ENCODE assay signal across 25 cellular contexts in the genomic region with DNA sequence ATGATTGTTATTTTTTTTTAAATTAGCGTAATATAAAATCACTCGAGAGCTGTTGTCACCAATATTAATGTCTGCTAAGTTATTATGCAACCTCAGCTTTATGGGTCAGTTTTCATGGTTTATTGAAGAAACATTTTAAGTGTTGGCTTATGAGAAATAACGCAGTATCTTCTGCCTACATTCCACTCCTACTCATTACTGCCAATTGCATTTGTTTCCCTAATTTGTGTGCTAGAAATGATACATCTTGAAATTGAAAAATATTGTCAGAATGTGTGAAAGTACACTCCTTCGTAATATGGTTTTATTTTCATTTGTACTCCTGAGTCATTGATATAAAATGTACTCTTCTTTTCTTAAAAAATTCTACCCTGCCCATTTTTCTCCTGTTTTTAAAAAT.
"Had no signal": no experiment of that assay in that cellular context is flagged by ENCODE, and none has a peak within 500 bp of the region (broad histone marks: within the 10 kb centered on the region; RNA-seq: fewer than 3 reads in every experiment).

No MANE protein-coding gene starts in this region.

- H3K4me2 ChIP-seq: hepatocyte, neural progenitor cell had no signal

- H3K9me3 ChIP-seq: esophagus muscularis mucosa, gastrocnemius medialis, heart left ventricle, left lung, suprapubic skin, transverse colon, upper lobe of right lung, vagina had no signal

- H2AFZ ChIP-seq: hepatocyte, neural progenitor cell had no signal

- H3K9ac ChIP-seq: neural progenitor cell had no signal

- H3K36me3 ChIP-seq: esophagus muscularis mucosa, gastrocnemius medialis, heart left ventricle, left lung, neural progenitor cell, suprapubic skin, transverse colon, upper lobe of right lung, vagina had no signal

- H3K79me2 ChIP-seq: hepatocyte had no signal

- H3K4me3 ChIP-seq: coronary artery, esophagus muscularis mucosa, gastrocnemius medialis, heart left ventricle, hepatocyte, left lung, neural progenitor cell, skin epidermis, suprapubic skin, transverse colon, upper lobe of right lung, vagina had no signal

- H3K4me1 ChIP-seq: suprapubic skin, transverse colon, upper lobe of right lung had no signal

- H3K27ac ChIP-seq: coronary artery, gastrocnemius medialis, heart left ventricle, hepatocyte, left lung, neural progenitor cell, skin epidermis, suprapubic skin, transverse colon, upper lobe of right lung, vagina had no signal

- DNase-seq: dermis blood vessel endothelial cell; effector memory CD4-positive, alpha-beta T cell; foreskin fibroblast; gastrocnemius medialis; heart left ventricle; kidney; left lung; mesendoderm; midbrain; naive thymus-derived CD4-positive, alpha-beta T cell; posterior cingulate gyrus; retina; stimulated activated CD4-positive, alpha-beta T cell treated with anti-CD3 and anti-CD28 coated beads, Interleukin-15, amount 100 ng/mL, for 24 hours; stimulated activated CD4-positive, alpha-beta T cell treated with anti-CD3 and anti-CD28 coated beads, Interleukin-2, amount 100 ng/mL, for 48 hours; stimulated activated naive B cell treated with anti-CD40 and anti-IgM and Interleukin-4, amounts not matched to agents 10 μg/mL and 1 μg/mL and 100 μg/mL, for 72 hours; transverse colon; upper lobe of right lung had no signal

- ATAC-seq: gastrocnemius medialis; heart left ventricle; left lung; naive thymus-derived CD4-positive, alpha-beta T cell; sciatic nerve; stimulated activated naive B cell treated with anti-CD40 and anti-IgM and Interleukin-4, amounts not matched to agents 10 μg/mL and 1 μg/mL and 100 μg/mL, for 72 hours; upper lobe of right lung had no signal

- H3K27me3 ChIP-seq: esophagus muscularis mucosa, gastrocnemius medialis, heart left ventricle, hepatocyte, left lung, neural progenitor cell, suprapubic skin, transverse colon, upper lobe of right lung, vagina had no signal
